Comparison of ENCODE assay signal across 11 cellular contexts in the genomic region with DNA sequence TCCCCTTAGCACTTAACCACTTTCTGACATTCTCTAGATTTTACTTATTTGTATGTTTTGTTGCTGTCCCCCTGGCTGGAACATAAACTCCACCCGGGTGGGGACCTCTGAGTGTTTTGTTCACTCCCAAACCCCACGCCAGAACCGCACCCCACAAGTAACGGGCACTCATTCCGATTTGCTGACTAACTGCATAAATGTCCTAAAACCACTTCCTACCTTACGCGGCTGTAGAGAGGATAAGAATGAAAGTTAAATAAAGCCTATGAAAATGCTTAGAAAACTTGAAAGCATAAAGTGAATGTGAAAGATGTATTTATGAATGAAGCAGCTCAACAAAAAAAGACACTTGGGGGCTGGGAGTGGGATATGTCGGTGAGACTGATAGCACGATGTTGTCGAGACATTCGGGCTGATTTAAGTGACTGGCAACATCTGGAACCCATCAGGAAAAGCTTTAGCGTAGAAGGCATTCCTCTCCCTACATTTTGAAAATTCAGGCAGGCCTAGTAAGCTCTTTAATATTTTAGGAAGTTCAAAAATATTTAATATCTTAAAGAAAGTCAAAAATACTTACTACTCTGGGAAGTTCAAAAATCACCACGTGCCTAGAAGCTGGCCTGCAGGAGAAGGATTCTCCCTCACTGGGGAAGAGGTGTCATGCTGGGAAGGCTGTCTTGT.
DNase-seq lines count a peak whose midpoint lies in the region; ATAC-seq and TF ChIP-seq lines count a peak whose summit lies in the region.
"Had no signal": no experiment of that assay in that cellular context is flagged by ENCODE, and none has a peak within 500 bp of the region (broad histone marks: within the 10 kb centered on the region; RNA-seq: fewer than 3 reads in every experiment).

No MANE protein-coding gene starts in this region.

- no peak overlapping the region for H3K9ac ChIP-seq in trophoblast cell (ENCODE audit: low read length)

- peak overlapping the region; percentile 61 for H3K4me3 Mint-ChIP-seq in activated T-helper 1 cell treated with anti-CD3 and anti-CD28 coated beads, Interleukin-12 subunit alpha, Interleukin-12 subunit beta, Interleukin-2, Interleukin-4 antibody, amounts not matched to agents 30 ng/mL and 10 ng/mL and 1 ng/mL, durations not matched to agents 14 hours and 24 hours and 36 hours

- H4K8ac ChIP-seq in trophoblast cell (ENCODE audit: low read depth, low read length), result no peak overlapping the region

- no peaks in the 10 kb centered on the region for H3K36me3 Mint-ChIP-seq in activated T-helper 1 cell treated with anti-CD3 and anti-CD28 coated beads, Interleukin-12 subunit alpha, Interleukin-12 subunit beta, Interleukin-2, Interleukin-4 antibody, amounts not matched to agents 30 ng/mL and 10 ng/mL and 1 ng/mL, durations not matched to agents 14 hours and 24 hours and 36 hours (ENCODE audit: low read depth)

- no peak overlapping the region for H3K14ac ChIP-seq in trophoblast cell (ENCODE audit: low read length)

- TF ChIP-seq CTCF in tibial nerve (IDR thresholded peaks at IDR 0.05), result no peak

- H3K79me2 ChIP-seq in trophoblast cell (ENCODE audit: control insufficient read depth, insufficient read depth, low read length, poor library complexity), result no peaks in the 10 kb centered on the region

- DNase-seq in AG08395 (ENCODE audit: low spot score) (peak; percentile 77), hepatic stellate cell (ENCODE audit: low spot score) (peak; percentile 75), tibial nerve (ENCODE audit: low spot score in 2 of 2) (no peak), trophoblast cell (no peak), C1 segment of cervical spinal cord (lab: John Stamatoyannopoulos, UW) (no peak)
- peak; percentile 19 for DNase-seq in activated T-helper 1 cell treated with anti-CD3 and anti-CD28 coated beads, Interleukin-12 subunit alpha, Interleukin-12 subunit beta, Interleukin-2, Interleukin-4 antibody, amounts not matched to agents 30 ng/mL and 10 ng/mL and 1 ng/mL, durations not matched to agents 14 hours and 24 hours and 36 hours (ENCODE audit: low spot score)
- DNase-seq: DMS153, ovary had no signal

- H3K36me3 ChIP-seq in tibial nerve, result no peaks in the 10 kb centered on the region
- H3K36me3 ChIP-seq in trophoblast cell (ENCODE audit: control insufficient read depth in 1 of 2, insufficient read depth in 2 of 2, low read length in 2 of 2), result no peaks in the 10 kb centered on the region
- H3K36me3 ChIP-seq: ovary had no signal

- H3K4me2 ChIP-seq in trophoblast cell (ENCODE audit: low read length), result no peak overlapping the region

- H4K12ac ChIP-seq in trophoblast cell (ENCODE audit: low read depth, low read length), result no peak overlapping the region

- no peak overlapping the region for H2AFZ ChIP-seq in trophoblast cell (ENCODE audit: insufficient read depth, low read length, poor library complexity)

- H3K4me3 ChIP-seq in tibial nerve (peak overlapping the region in 1 of 4 donors; percentile 18), trophoblast cell (ENCODE audit: low read depth, low read length) (no peak overlapping the region)
- H3K4me3 ChIP-seq: ovary had no signal

- peaks cover 34% of the 10 kb centered on the region for H3K4me1 Mint-ChIP-seq in activated T-helper 1 cell treated with anti-CD3 and anti-CD28 coated beads, Interleukin-12 subunit alpha, Interleukin-12 subunit beta, Interleukin-2, Interleukin-4 antibody, amounts not matched to agents 30 ng/mL and 10 ng/mL and 1 ng/mL, durations not matched to agents 14 hours and 24 hours and 36 hours (ENCODE audit: low read depth)

- no peak overlapping the region for H2BK12ac ChIP-seq in trophoblast cell (ENCODE audit: low read length)

- TF ChIP-seq EP300 in tibial nerve (IDR thresholded peaks at IDR 0.05), result no peak

- H3K18ac ChIP-seq in trophoblast cell (ENCODE audit: low read length), result no peak overlapping the region

- H2BK120ac ChIP-seq in trophoblast cell (ENCODE audit: insufficient read depth, low read length, poor library complexity), result no peak overlapping the region

- peaks cover 30% of the 10 kb centered on the region for H3K27me3 Mint-ChIP-seq in activated T-helper 1 cell treated with anti-CD3 and anti-CD28 coated beads, Interleukin-12 subunit alpha, Interleukin-12 subunit beta, Interleukin-2, Interleukin-4 antibody, amounts not matched to agents 30 ng/mL and 10 ng/mL and 1 ng/mL, durations not matched to agents 14 hours and 24 hours and 36 hours (ENCODE audit: insufficient read depth)

- no peak overlapping the region for H2AK5ac ChIP-seq in trophoblast cell (ENCODE audit: low read length)

- H3K27ac ChIP-seq in tibial nerve (peak overlapping the region in 2 of 4 donors; percentile 57 to 70), trophoblast cell (ENCODE audit: low read depth, low read length) (no peak overlapping the region)
- H3K27ac ChIP-seq: foreskin keratinocyte, ovary had no signal

- H4K91ac ChIP-seq in trophoblast cell (ENCODE audit: low read depth, low read length), result no peak overlapping the region

- ATAC-seq in HG02610 (IDR thresholded peaks at IDR 0.05; ENCODE audit: unreplicated experiment) (peak; percentile 34), HG03342 (IDR thresholded peaks at IDR 0.05; ENCODE audit: unreplicated experiment) (no peak)
- ATAC-seq: foreskin keratinocyte had no signal

- H3K4me1 ChIP-seq in tibial nerve (peaks cover 0 to 41% (median 13%) of the 10 kb centered on the region in 4 donors), trophoblast cell (ENCODE audit: control insufficient read depth in 1 of 2, insufficient read depth in 2 of 2, low read length in 2 of 2) (peaks cover 10 to 11% of the 10 kb centered on the region in 2 experiments)

- no peak overlapping the region for H3K4ac ChIP-seq in trophoblast cell (ENCODE audit: low read depth, low read length)

- no peaks in the 10 kb centered on the region for H3K9me3 ChIP-seq in tibial nerve
- peaks cover 2% of the 10 kb centered on the region for H3K9me3 ChIP-seq in trophoblast cell (ENCODE audit: insufficient read depth, low read depth, low read length)
- H3K9me3 ChIP-seq: ovary had no signal

- H3K27ac Mint-ChIP-seq in activated T-helper 1 cell treated with anti-CD3 and anti-CD28 coated beads, Interleukin-12 subunit alpha, Interleukin-12 subunit beta, Interleukin-2, Interleukin-4 antibody, amounts not matched to agents 30 ng/mL and 10 ng/mL and 1 ng/mL, durations not matched to agents 14 hours and 24 hours and 36 hours, result no peak overlapping the region

- no peak overlapping the region for H3K23ac ChIP-seq in trophoblast cell (ENCODE audit: low read length)

- H3K27me3 ChIP-seq in tibial nerve, result no peaks in the 10 kb centered on the region
- no peaks in the 10 kb centered on the region for H3K27me3 ChIP-seq in trophoblast cell (ENCODE audit: insufficient read depth, low read length)
- H3K27me3 ChIP-seq: foreskin keratinocyte, ovary had no signal

- no peaks in the 10 kb centered on the region for H3K9me3 Mint-ChIP-seq in activated T-helper 1 cell treated with anti-CD3 and anti-CD28 coated beads, Interleukin-12 subunit alpha, Interleukin-12 subunit beta, Interleukin-2, Interleukin-4 antibody, amounts not matched to agents 30 ng/mL and 10 ng/mL and 1 ng/mL, durations not matched to agents 14 hours and 24 hours and 36 hours

- 43 to 48% methylated on average over 13 of the region's 13 CpGs for WGBS in tibial nerve, 2 donors
- no CpG with 5 or more reads among the region's 13 CpGs for WGBS in trophoblast cell (ENCODE audit: extremely low coverage, insufficient coverage, insufficient read length)

- H3K79me1 ChIP-seq in trophoblast cell (ENCODE audit: low read length), result no peaks in the 10 kb centered on the region

- H2BK5ac ChIP-seq in trophoblast cell (ENCODE audit: low read depth, low read length, poor library complexity), result no peak overlapping the region

- no peak for TF ChIP-seq POLR2A in tibial nerve (IDR thresholded peaks at IDR 0.05)

- intact Hi-C loops in activated T-helper 1 cell treated with anti-CD3 and anti-CD28 coated beads, Interleukin-12 subunit alpha, Interleukin-12 subunit beta, Interleukin-2, Interleukin-4 antibody, amounts not matched to agents 30 ng/mL and 10 ng/mL and 1 ng/mL, durations not matched to agents 14 hours and 24 hours and 36 hours (cut with micrococcal nuclease), result loop anchor here (10.0 kb wide), 1 partner anchor 179 kb away; no protein-coding TSS in a partner anchor

Comparison
In these comparisons a context has a peak if more than half of its experiments do, and no peak if none do; other contexts are left out.
1. DNase-seq: peak in AG08395 (single experiment), activated T-helper 1 cell treated with anti-CD3 and anti-CD28 coated beads, Interleukin-12 subunit alpha, Interleukin-12 subunit beta, Interleukin-2, Interleukin-4 antibody, amounts not matched to agents 30 ng/mL and 10 ng/mL and 1 ng/mL, durations not matched to agents 14 hours and 24 hours and 36 hours (single experiment) and hepatic stellate cell (single experiment); none in tibial nerve (0 of 2), trophoblast cell (0 of 2) and C1 segment of cervical spinal cord (0 of 14).